8 cellular contexts compared by ENCODE assay signal in genomic region chr15:30842758-30843472, GRCh38.
DNase-seq lines count a peak whose midpoint lies in the region; ATAC-seq and TF ChIP-seq lines count a peak whose summit lies in the region.
"Not testable (repeated sequence)": the region's sequence is repeated elsewhere in the genome, so short reads cannot be mapped to it uniquely, and the experiment has no call there.

No MANE protein-coding gene starts in this region.

- H3K27me3 Mint-ChIP-seq in activated naive CD4-positive, alpha-beta T cell treated with anti-CD3 and anti-CD28 coated beads, Interleukin-2, amount 50 U/mL, for 24 hours: not testable (repeated sequence)

- ATAC-seq in GM21825 (IDR thresholded peaks at IDR 0.05; ENCODE audit: unreplicated experiment) (peak; percentile 93), HG03139 (IDR thresholded peaks at IDR 0.05; ENCODE audit: unreplicated experiment) (peak; percentile 98)

- not testable (repeated sequence) for H3K9me3 Mint-ChIP-seq in activated naive CD4-positive, alpha-beta T cell treated with anti-CD3 and anti-CD28 coated beads, Interleukin-2, amount 50 U/mL, for 24 hours

- not testable (repeated sequence) for H3K4me3 Mint-ChIP-seq in activated naive CD4-positive, alpha-beta T cell treated with anti-CD3 and anti-CD28 coated beads, Interleukin-2, amount 50 U/mL, for 24 hours

- peak; percentile 17 for DNase-seq in GM10266 (ENCODE audit: extremely low spot score)
- DNase-seq in GM19238 (ENCODE audit: insufficient read length, low spot score): peak; percentile 16
- peak; percentile 55 for DNase-seq in NAMALWA (ENCODE audit: low spot score)
- peak; percentile 14 to 30 for DNase-seq in activated CD4-positive, alpha-beta T cell treated with anti-CD3 and anti-CD28 coated beads for 4 hours
- DNase-seq in stimulated activated CD4-positive, alpha-beta T cell treated with anti-CD3 and anti-CD28 coated beads, Interleukin-2, amount 100 ng/mL, for 24 hours: peak; percentile 20 to 26

- H3K36me3 Mint-ChIP-seq in activated naive CD4-positive, alpha-beta T cell treated with anti-CD3 and anti-CD28 coated beads, Interleukin-2, amount 50 U/mL, for 24 hours: not testable (repeated sequence)

- peak overlapping the region; percentile 39 for H3K27ac Mint-ChIP-seq in activated naive CD4-positive, alpha-beta T cell treated with anti-CD3 and anti-CD28 coated beads, Interleukin-2, amount 50 U/mL, for 24 hours

- not testable (repeated sequence) for TF ChIP-seq CTCF in GM10266 (IDR thresholded peaks at IDR 0.05; ENCODE audit: control insufficient read depth, insufficient read depth, low read depth, missing control alignments)

- peaks cover 51% of the 10 kb centered on the region for H3K4me1 Mint-ChIP-seq in activated naive CD4-positive, alpha-beta T cell treated with anti-CD3 and anti-CD28 coated beads, Interleukin-2, amount 50 U/mL, for 24 hours

Comparison
In these comparisons a context has a peak if more than half of its experiments do, and no peak if none do; other contexts are left out.
1. Peak in every context shown above with its lines: DNase-seq and ATAC-seq.